In the genomic region with DNA sequence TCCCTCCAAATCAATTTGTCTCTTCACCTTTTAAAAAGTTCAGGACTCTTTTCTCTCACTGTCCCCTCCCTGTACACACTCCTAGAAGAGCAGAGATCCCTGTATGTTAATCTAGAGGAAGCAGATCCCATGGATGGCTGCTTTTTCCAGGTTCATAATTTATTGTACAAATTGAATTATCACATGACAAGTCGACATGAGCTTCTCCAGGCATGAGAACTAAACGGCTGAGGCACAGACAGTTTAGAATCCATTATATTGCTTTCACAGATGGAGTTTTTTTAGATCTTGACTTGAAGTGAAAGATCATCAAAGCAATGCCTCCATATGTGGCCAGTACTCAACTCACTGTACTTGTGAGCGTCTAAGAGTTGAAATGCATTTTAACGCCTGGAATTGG, we compare ENCODE assay signal across 24 cellular contexts. TPM values are rescaled to one million over a fixed set of nuclear protein-coding genes. Genes with fewer than 3 reads are reported as not detected.
DNase-seq lines count a peak whose midpoint lies in the region; ATAC-seq and TF ChIP-seq lines count a peak whose summit lies in the region.
"Had no signal": no experiment of that assay in that cellular context is flagged by ENCODE, and none has a peak within 500 bp of the region (broad histone marks: within the 10 kb centered on the region; RNA-seq: fewer than 3 reads in every experiment).

No MANE protein-coding gene starts in this region.

- H3K4me3 Mint-ChIP-seq in activated CD4-positive, alpha-beta T cell treated with anti-CD3 and anti-CD28 coated beads, Interleukin-2, amount 10 ng/mL, durations not matched to agents 24 days and 14 days = no peak overlapping the region
- H3K4me3 Mint-ChIP-seq in endothelial cell (ENCODE audit: unreplicated experiment) = no peak overlapping the region
- H3K4me3 Mint-ChIP-seq: activated CD4-positive, alpha-beta memory T cell treated with anti-CD3 and anti-CD28 coated beads, Interleukin-2, amount 10 ng/mL, durations not matched to agents 7 days and 5 days; neural crest cell had no signal

- peak overlapping the region; percentile 45 for H2BK120ac ChIP-seq in trophoblast cell (ENCODE audit: insufficient read depth, low read length, poor library complexity)

- H3K36me3 Mint-ChIP-seq in activated CD4-positive, alpha-beta T cell treated with anti-CD3 and anti-CD28 coated beads, Interleukin-2, amount 10 ng/mL, durations not matched to agents 24 days and 14 days (ENCODE audit: low read depth) = no peaks in the 10 kb centered on the region
- peaks cover 4% of the 10 kb centered on the region for H3K36me3 Mint-ChIP-seq in endothelial cell (ENCODE audit: low read depth, unreplicated experiment)

- no peak overlapping the region for H2BK5ac ChIP-seq in trophoblast cell (ENCODE audit: low read depth, low read length, poor library complexity)

- H3K4me1 ChIP-seq in trophoblast cell (ENCODE audit: control insufficient read depth in 1 of 2, insufficient read depth in 2 of 2, low read length in 2 of 2) = peaks cover 4 to 11% of the 10 kb centered on the region in 2 experiments
- H3K4me1 ChIP-seq: right lobe of liver had no signal

- no CpG with 5 or more reads among the region's 4 CpGs for WGBS in trophoblast cell (ENCODE audit: extremely low coverage, insufficient coverage, insufficient read length)

- no peak overlapping the region for H4K8ac ChIP-seq in trophoblast cell (ENCODE audit: low read depth, low read length)

- H2AFZ ChIP-seq in trophoblast cell (ENCODE audit: insufficient read depth, low read length, poor library complexity) = no peak overlapping the region
- H2AFZ ChIP-seq: hepatocyte had no signal

- no peak overlapping the region for H3K9ac ChIP-seq in trophoblast cell (ENCODE audit: low read length)

- no peak for TF ChIP-seq CTCF in endothelial cell (IDR thresholded peaks at IDR 0.05; ENCODE audit: unreplicated experiment)

- no peaks in the 10 kb centered on the region for H3K36me3 ChIP-seq in trophoblast cell (ENCODE audit: control insufficient read depth in 1 of 2, insufficient read depth in 2 of 2, low read length in 2 of 2)
- H3K36me3 ChIP-seq: adrenal gland, esophagus squamous epithelium, left lung, right lobe of liver had no signal

- H3K27me3 Mint-ChIP-seq in activated CD4-positive, alpha-beta T cell treated with anti-CD3 and anti-CD28 coated beads, Interleukin-2, amount 10 ng/mL, durations not matched to agents 24 days and 14 days = no peaks in the 10 kb centered on the region
- peaks cover 3% of the 10 kb centered on the region for H3K27me3 Mint-ChIP-seq in endothelial cell (ENCODE audit: unreplicated experiment)
- H3K27me3 Mint-ChIP-seq: activated CD4-positive, alpha-beta memory T cell treated with anti-CD3 and anti-CD28 coated beads, Interleukin-2, amount 10 ng/mL, durations not matched to agents 7 days and 5 days had no signal

- peak overlapping the region; percentile 42 for H3K27ac Mint-ChIP-seq in activated CD4-positive, alpha-beta T cell treated with anti-CD3 and anti-CD28 coated beads, Interleukin-2, amount 10 ng/mL, durations not matched to agents 24 days and 14 days
- H3K27ac Mint-ChIP-seq in endothelial cell (ENCODE audit: unreplicated experiment) = peak overlapping the region; percentile 87

- no peak overlapping the region for H2BK12ac ChIP-seq in trophoblast cell (ENCODE audit: low read length)

- H3K27me3 ChIP-seq in trophoblast cell (ENCODE audit: insufficient read depth, low read length) = no peaks in the 10 kb centered on the region
- H3K27me3 ChIP-seq: adrenal gland, hepatocyte, left lung, right lobe of liver, tibial nerve had no signal

- H3K79me2 ChIP-seq in trophoblast cell (ENCODE audit: control insufficient read depth, insufficient read depth, low read length, poor library complexity) = no peaks in the 10 kb centered on the region
- H3K79me2 ChIP-seq: hepatocyte had no signal

- H3K9me3 Mint-ChIP-seq in activated CD4-positive, alpha-beta T cell treated with anti-CD3 and anti-CD28 coated beads, Interleukin-2, amount 10 ng/mL, durations not matched to agents 24 days and 14 days = no peaks in the 10 kb centered on the region
- no peaks in the 10 kb centered on the region for H3K9me3 Mint-ChIP-seq in endothelial cell (ENCODE audit: unreplicated experiment)
- H3K9me3 Mint-ChIP-seq: activated CD4-positive, alpha-beta memory T cell treated with anti-CD3 and anti-CD28 coated beads, Interleukin-2, amount 10 ng/mL, durations not matched to agents 7 days and 5 days; neural crest cell had no signal

- H3K4ac ChIP-seq in trophoblast cell (ENCODE audit: low read depth, low read length) = no peak overlapping the region

- H3K23ac ChIP-seq in trophoblast cell (ENCODE audit: low read length) = no peak overlapping the region

- H2AK5ac ChIP-seq in trophoblast cell (ENCODE audit: low read length) = no peak overlapping the region

- H4K91ac ChIP-seq in trophoblast cell (ENCODE audit: low read depth, low read length) = no peak overlapping the region

- H3K4me2 ChIP-seq in trophoblast cell (ENCODE audit: low read length) = no peak overlapping the region
- H3K4me2 ChIP-seq: hepatocyte had no signal

- H3K79me1 ChIP-seq in trophoblast cell (ENCODE audit: low read length) = peaks cover 6% of the 10 kb centered on the region

- peaks cover 41% of the 10 kb centered on the region for H3K4me1 Mint-ChIP-seq in activated CD4-positive, alpha-beta T cell treated with anti-CD3 and anti-CD28 coated beads, Interleukin-2, amount 10 ng/mL, durations not matched to agents 24 days and 14 days
- H3K4me1 Mint-ChIP-seq in endothelial cell (ENCODE audit: unreplicated experiment) = peaks cover 42% of the 10 kb centered on the region

- no peak overlapping the region for H3K27ac ChIP-seq in trophoblast cell (ENCODE audit: low read depth, low read length)
- H3K27ac ChIP-seq: adrenal gland, coronary artery, hepatocyte, left lung, right lobe of liver, tibial nerve, VCaP had no signal

- H3K4me3 ChIP-seq in trophoblast cell (ENCODE audit: low read depth, low read length) = no peak overlapping the region
- H3K4me3 ChIP-seq: adrenal gland, coronary artery, esophagus squamous epithelium, hepatocyte, left lung, right lobe of liver, tibial nerve had no signal

- DNase-seq in activated CD4-positive, alpha-beta T cell treated with anti-CD3 and anti-CD28 coated beads, Interleukin-2, amount 10 ng/mL, durations not matched to agents 24 days and 14 days = no peak
- no peak for DNase-seq in activated CD4-positive, alpha-beta T cell treated with anti-CD3 and anti-CD28 coated beads, Interleukin-2, amount 50 U/mL, for 48 hours
- DNase-seq in SK-N-DZ (ENCODE audit: low spot score) (peak; percentile 98), endothelial cell (ENCODE audit: low spot score) (no peak), trophoblast cell (no peak)
- no peak for DNase-seq in stimulated activated naive CD8-positive, alpha-beta T cell treated with anti-CD3 and anti-CD28 coated beads, Interleukin-15, Interleukin-2, amounts not matched to agents 100 U/mL and 50 U/mL, for 24 hours
- DNase-seq in activated CD4-positive, CD25-positive, alpha-beta regulatory T cell (lab: John Stamatoyannopoulos, UW) = no peak
- DNase-seq: activated CD4-positive, alpha-beta memory T cell treated with anti-CD3 and anti-CD28 coated beads, Interleukin-2, amount 10 ng/mL, durations not matched to agents 7 days and 5 days; activated naive CD4-positive, alpha-beta T cell treated with Interleukin-2 at 50 U/mL for 16 hours; activated T-cell treated with anti-CD3 and anti-CD28 coated beads, Interleukin-2, amount 50 U/mL, for 1 hour; adrenal gland; esophagus squamous epithelium; left lung; midbrain; NCI-H187; NCI-H69; posterior cingulate gyrus; right lobe of liver had no signal

- H3K18ac ChIP-seq in trophoblast cell (ENCODE audit: low read length) = no peak overlapping the region

- no peak overlapping the region for H3K14ac ChIP-seq in trophoblast cell (ENCODE audit: low read length)

- intact Hi-C loops in activated CD4-positive, alpha-beta T cell treated with anti-CD3 and anti-CD28 coated beads, Interleukin-2, amount 10 ng/mL, durations not matched to agents 24 days and 14 days (cut with micrococcal nuclease) = no loop called here

- no peak for ATAC-seq in stimulated activated naive CD8-positive, alpha-beta T cell treated with anti-CD3 and anti-CD28 coated beads, Interleukin-15, Interleukin-2, amounts not matched to agents 100 U/mL and 50 U/mL, for 24 hours
- ATAC-seq in GM21367 (IDR thresholded peaks at IDR 0.05; ENCODE audit: unreplicated experiment) = no peak
- ATAC-seq: left lung, right lobe of liver had no signal

- H4K12ac ChIP-seq in trophoblast cell (ENCODE audit: low read depth, low read length) = no peak overlapping the region

- H3K9me3 ChIP-seq in trophoblast cell (ENCODE audit: insufficient read depth, low read depth, low read length) = no peaks in the 10 kb centered on the region
- H3K9me3 ChIP-seq: adrenal gland, esophagus squamous epithelium, left lung, right lobe of liver, tibial nerve had no signal

RNA-seq across cellular contexts. Expression of a gene that starts 47.9 kb away (rescaled TPM):
- total RNA-seq in activated CD4-positive, alpha-beta T cell treated with anti-CD3 and anti-CD28 coated beads, Interleukin-2, amount 10 ng/mL, durations not matched to agents 24 days and 14 days = 2.2 and 3.1 TPM in 2 replicates
- polyA plus RNA-seq in SK-N-DZ (2014; cell fraction: cytosol; rRNA removed) = 9.5 and 11.6 TPM in 2 replicates
- 5.3 and 5.7 TPM in 2 replicates for polyA plus RNA-seq in SK-N-DZ (2014; cell fraction: nucleus; rRNA removed)
- 8.5 TPM for total RNA-seq in endothelial cell (ENCODE audit: unreplicated experiment)
- polyA plus RNA-seq in trophoblast cell (2013) = 7.3 and 8.2 TPM in 2 replicates
